1 cellular context compared by ENCODE assay signal in genomic region chr17:63600569-63601438, GRCh38.
TF ChIP-seq lines count a peak whose summit lies in the region.

TACO1 (plus strand) TSS chr17:63600895; CDS start chr17:63601084, 189 bp downstream.

TF ChIP-seq in HepG2, 621 proteins besides CTCF, POLR2A, EP300 and RAD21 (continued from another document and continues in another):
- peak; percentile 82 for TF ChIP-seq ZNF704 (CRISPR knock-in tag; IDR thresholded peaks at IDR 0.05; ENCODE audit: borderline replicate concordance)
- TF ChIP-seq ZNF274 (CRISPR knock-in tag; IDR thresholded peaks at IDR 0.05): peak; percentile 88
- TF ChIP-seq POGZ (CRISPR knock-in tag; IDR thresholded peaks at IDR 0.05): peak; percentile 99
- TF ChIP-seq ZBTB38 (CRISPR knock-in tag; IDR thresholded peaks at IDR 0.05): peak; percentile 95
- TF ChIP-seq PLRG1 (conservative IDR thresholded peaks at IDR 0.05): no peak
- no peak for TF ChIP-seq FOSL1 (CRISPR knock-in tag; IDR thresholded peaks at IDR 0.05; ENCODE audit: borderline replicate concordance)
- peak; percentile 94 for TF ChIP-seq ZFP90 (CRISPR knock-in tag; IDR thresholded peaks at IDR 0.05; ENCODE audit: borderline replicate concordance)
- no peak for TF ChIP-seq HNRNPUL1 (IDR thresholded peaks at IDR 0.05; ENCODE audit: low read depth, low read length)
- TF ChIP-seq ZBTB34 (CRISPR knock-in tag; IDR thresholded peaks at IDR 0.05): peak; percentile 68
- TF ChIP-seq ZNF674 (CRISPR knock-in tag; IDR thresholded peaks at IDR 0.05; ENCODE audit: low read depth): no peak
- TF ChIP-seq ZNF891 (CRISPR knock-in tag; IDR thresholded peaks at IDR 0.05): no peak; the same call in 1 of the 2 replicates
- TF ChIP-seq ZNF138 (CRISPR knock-in tag; IDR thresholded peaks at IDR 0.05; ENCODE audit: low read depth): 0 out of 2 replicates have a peak, but pooled peaks have one; percentile 74
- 0 out of 2 replicates have a peak, but pooled peaks have one; percentile 6 for TF ChIP-seq CERS6 (CRISPR knock-in tag; IDR thresholded peaks at IDR 0.05)
- peak; percentile 77; the same call in 1 of the 2 replicates for TF ChIP-seq CCDC6 (CRISPR knock-in tag; IDR thresholded peaks at IDR 0.05)
- peak; percentile 96 for TF ChIP-seq RXRA (CRISPR knock-in tag; IDR thresholded peaks at IDR 0.05)
- peak; percentile 91 for TF ChIP-seq HMGXB3 (CRISPR knock-in tag; IDR thresholded peaks at IDR 0.05; ENCODE audit: borderline replicate concordance)
- no peak; the same call in 1 of the 2 replicates for TF ChIP-seq MATR3 (CRISPR knock-in tag; IDR thresholded peaks at IDR 0.05)
- peak; percentile 73 for TF ChIP-seq ZNF616 (CRISPR knock-in tag; IDR thresholded peaks at IDR 0.05; ENCODE audit: low read depth)
- TF ChIP-seq MTA1 (CRISPR knock-in tag; IDR thresholded peaks at IDR 0.05; ENCODE audit: borderline replicate concordance): peak; percentile 87; the same call in 1 of the 2 replicates
- TF ChIP-seq ZNF841 (CRISPR knock-in tag; IDR thresholded peaks at IDR 0.05; ENCODE audit: borderline replicate concordance): 0 out of 2 replicates have a peak, but pooled peaks have one; percentile 35
- TF ChIP-seq TCF7 (IDR thresholded peaks at IDR 0.05; ENCODE audit: low read depth): peak; percentile 31; the same call in 1 of the 2 replicates
- TF ChIP-seq MIER3 (CRISPR knock-in tag; IDR thresholded peaks at IDR 0.05; ENCODE audit: borderline replicate concordance): peak; percentile 97
- no peak; the same call in 1 of the 2 replicates for TF ChIP-seq ZNF460 (CRISPR knock-in tag; IDR thresholded peaks at IDR 0.05; ENCODE audit: borderline replicate concordance)
- peak; percentile 78 for TF ChIP-seq POLR2AphosphoS5 (IDR thresholded peaks at IDR 0.05; ENCODE audit: low read depth, low read length)
- TF ChIP-seq KAT8 (CRISPR knock-in tag; IDR thresholded peaks at IDR 0.05): peak; percentile 100
- TF ChIP-seq ZNF615 (CRISPR knock-in tag; IDR thresholded peaks at IDR 0.05; ENCODE audit: borderline replicate concordance): peak; percentile 68; the same call in 1 of the 2 replicates
- peak; percentile 97; the same call in 1 of the 2 replicates for TF ChIP-seq DNMT3B (CRISPR knock-in tag; conservative IDR thresholded peaks at IDR 0.05)
- peak; percentile 92 for TF ChIP-seq IRF9 (CRISPR knock-in tag; IDR thresholded peaks at IDR 0.05; ENCODE audit: borderline replicate concordance)
- TF ChIP-seq BORCS8-MEF2B (CRISPR knock-in tag; IDR thresholded peaks at IDR 0.05): peak; percentile 88
- peak; percentile 76 for TF ChIP-seq ZNF446 (CRISPR knock-in tag; IDR thresholded peaks at IDR 0.05)
- no peak for TF ChIP-seq PCBP2 (optimal IDR thresholded peaks at IDR 0.05; ENCODE audit: low read depth, low read length, poor library complexity, severe bottlenecking)
- peak; percentile 7; the same call in 1 of the 2 replicates for TF ChIP-seq MAFG (CRISPR knock-in tag; IDR thresholded peaks at IDR 0.05)
- TF ChIP-seq KLF11 (CRISPR knock-in tag; IDR thresholded peaks at IDR 0.05): peak; percentile 97; the same call in 1 of the 2 replicates
- peak; percentile 60; the same call in 1 of the 2 replicates for TF ChIP-seq CHD2 (IDR thresholded peaks at IDR 0.05; ENCODE audit: low read depth, low read length)
- peak; percentile 97 for TF ChIP-seq ZNF264 (CRISPR knock-in tag; IDR thresholded peaks at IDR 0.05)
- TF ChIP-seq TIGD3 (CRISPR knock-in tag; IDR thresholded peaks at IDR 0.05; ENCODE audit: borderline replicate concordance): peak; percentile 88; the same call in 1 of the 2 replicates
- peak; percentile 99 for TF ChIP-seq ZNF331 (CRISPR knock-in tag; IDR thresholded peaks at IDR 0.05)
- no peak for TF ChIP-seq ZNF850 (CRISPR knock-in tag; conservative IDR thresholded peaks at IDR 0.05)
- no peak for TF ChIP-seq HMGA1 (CRISPR knock-in tag; conservative IDR thresholded peaks at IDR 0.05)
- peak in 1 of 2 experiments; percentile 76; a peak in 1 of 4 replicates for TF ChIP-seq REST (IDR thresholded peaks at IDR 0.05; ENCODE audit: borderline replicate concordance in 1 of 2, low read depth in 1 of 2, low read length in 2 of 2)
- TF ChIP-seq NPAS2 (CRISPR knock-in tag; IDR thresholded peaks at IDR 0.05; ENCODE audit: borderline replicate concordance): no peak
- TF ChIP-seq TEF (CRISPR knock-in tag; IDR thresholded peaks at IDR 0.05): peak; percentile 87; the same call in 1 of the 2 replicates
- no peak for TF ChIP-seq MAFF (IDR thresholded peaks at IDR 0.05; ENCODE audit: low read depth, low read length)
- 0 out of 2 replicates have a peak, but pooled peaks have one; percentile 89 for TF ChIP-seq ZNF513 (CRISPR knock-in tag; conservative IDR thresholded peaks at IDR 0.05)
- TF ChIP-seq FOSL2 (CRISPR knock-in tag; IDR thresholded peaks at IDR 0.05): peak; percentile 82
- no peak for TF ChIP-seq MBD4 (IDR thresholded peaks at IDR 0.05; ENCODE audit: borderline replicate concordance, low read length)
- no peak for TF ChIP-seq SUZ12 (IDR thresholded peaks at IDR 0.05; ENCODE audit: low read depth, low read length)
- peak; percentile 90; the same call in 1 of the 2 replicates for TF ChIP-seq ZNF598 (CRISPR knock-in tag; IDR thresholded peaks at IDR 0.05; ENCODE audit: borderline replicate concordance)
- no peak for TF ChIP-seq ARNT (IDR thresholded peaks at IDR 0.05)
- peak; percentile 93 for TF ChIP-seq POLR2G (IDR thresholded peaks at IDR 0.05; ENCODE audit: low read depth, low read length)
- TF ChIP-seq FOXK1 (CRISPR knock-in tag; IDR thresholded peaks at IDR 0.05; ENCODE audit: borderline replicate concordance, low read depth): peak; percentile 98
- TF ChIP-seq ZNF780A (CRISPR knock-in tag; IDR thresholded peaks at IDR 0.05): peak; percentile 47; the same call in 1 of the 2 replicates
- TF ChIP-seq DMAP1 (CRISPR knock-in tag; IDR thresholded peaks at IDR 0.05): peak; percentile 96
- no peak for TF ChIP-seq ZFP62 (CRISPR knock-in tag; IDR thresholded peaks at IDR 0.05)
